ENCODE assay signal across 18 cellular contexts in the genomic region with DNA sequence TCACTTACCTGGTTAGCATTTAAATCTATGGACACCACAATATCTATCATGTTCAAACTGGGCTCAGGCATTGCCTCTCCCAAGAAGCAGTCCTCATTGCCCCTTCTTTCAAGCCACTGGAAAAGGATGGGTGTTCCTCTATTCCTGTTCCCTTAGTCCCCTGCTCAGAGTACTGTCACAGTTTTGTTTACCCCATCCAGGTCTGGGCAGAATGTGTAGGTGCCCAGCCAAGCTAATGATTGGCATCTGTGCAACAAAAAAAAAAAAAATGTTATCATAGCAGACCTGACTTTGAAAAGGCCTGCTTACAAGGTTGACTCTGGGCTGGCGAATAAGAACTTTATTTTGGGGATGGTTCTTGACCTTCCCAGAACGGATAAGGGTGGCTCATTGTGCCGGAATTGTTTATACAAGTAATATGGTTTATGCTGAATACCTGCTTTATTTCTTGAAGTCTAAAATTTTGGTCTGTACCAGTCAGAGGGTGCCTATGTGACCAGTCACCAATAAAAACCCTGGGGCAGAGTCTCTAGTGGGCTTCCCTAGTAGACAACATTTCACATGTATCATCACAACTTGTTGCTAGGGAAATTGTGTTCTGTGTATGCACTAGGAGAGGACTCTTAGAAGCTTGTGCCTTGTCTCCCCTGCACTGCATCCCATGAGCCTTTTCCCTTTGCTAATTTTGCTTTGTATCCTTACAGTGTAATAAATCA.
"Had no signal": no experiment of that assay in that cellular context is flagged by ENCODE, and none has a peak within 500 bp of the region (broad histone marks: within the 10 kb centered on the region; RNA-seq: fewer than 3 reads in every experiment).

No MANE protein-coding gene starts in this region.

- H3K4me1 Mint-ChIP-seq: activated T-helper 17 cell treated with anti-CD3 and anti-CD28 coated beads, Interleukin-2, amount 50 U/mL, for 72 hours; naive thymus-derived CD4-positive, alpha-beta T cell had no signal

- H3K9me3 Mint-ChIP-seq: activated naive CD4-positive, alpha-beta T cell treated with anti-CD3 and anti-CD28 coated beads for 36 hours; activated naive CD8-positive, alpha-beta T cell treated with anti-CD3 and anti-CD28 coated beads, Interleukin-2, amount 50 U/mL, for 24 hours; activated T-helper 17 cell treated with anti-CD3 and anti-CD28 coated beads, Interleukin-2, amount 50 U/mL, for 72 hours; dendritic cell treated with granulocyte-macrophage colony-stimulating factor and Interleukin-4, amounts not matched to agents 40 ng/mL and 50 ng/mL, for 4 days had no signal

- H3K27ac Mint-ChIP-seq: activated naive CD4-positive, alpha-beta T cell treated with anti-CD3 and anti-CD28 coated beads for 36 hours; activated naive CD8-positive, alpha-beta T cell treated with anti-CD3 and anti-CD28 coated beads, Interleukin-2, amount 50 U/mL, for 24 hours; activated T-helper 17 cell treated with anti-CD3 and anti-CD28 coated beads, Interleukin-2, amount 50 U/mL, for 72 hours; dendritic cell treated with granulocyte-macrophage colony-stimulating factor and Interleukin-4, amounts not matched to agents 40 ng/mL and 50 ng/mL, for 4 days; naive thymus-derived CD4-positive, alpha-beta T cell had no signal

- H3K36me3 ChIP-seq: heart right ventricle, ovary, sigmoid colon, vagina had no signal

- H3K27me3 ChIP-seq: ovary, sigmoid colon, vagina had no signal

- H3K4me3 ChIP-seq: heart right ventricle, ovary, sigmoid colon, vagina had no signal

- ATAC-seq: activated naive CD8-positive, alpha-beta T cell treated with anti-CD3 and anti-CD28 coated beads, Interleukin-2, amount 50 U/mL, for 24 hours; activated T-helper 17 cell treated with anti-CD3 and anti-CD28 coated beads, Interleukin-2, amount 50 U/mL, for 72 hours; left cardiac atrium; naive thymus-derived CD4-positive, alpha-beta T cell had no signal

- H3K4me1 ChIP-seq: sigmoid colon had no signal

- H3K36me3 Mint-ChIP-seq: naive thymus-derived CD4-positive, alpha-beta T cell had no signal

- DNase-seq: activated CD4-positive, alpha-beta T cell treated with anti-CD3 and anti-CD28 coated beads for 1 hour; activated CD4-positive, alpha-beta T cell treated with anti-CD3 and anti-CD28 coated beads, Interleukin-2, amount 50 U/mL, for 48 hours; activated naive CD4-positive, alpha-beta T cell treated with anti-CD3 and anti-CD28 coated beads for 36 hours; activated naive CD8-positive, alpha-beta T cell treated with anti-CD3 and anti-CD28 coated beads, Interleukin-2, amount 50 U/mL, for 24 hours; aorta; cerebellar nuclear complex; heart right ventricle; left cardiac atrium; mammary epithelial cell; naive thymus-derived CD4-positive, alpha-beta T cell; ovary; sigmoid colon; stimulated activated CD4-positive, alpha-beta T cell treated with anti-CD3 and anti-CD28 coated beads, Interleukin-1b, Interleukin-23, amount 100 ng/mL, for 48 hours; T-helper 9 cell had no signal

- H3K9me3 ChIP-seq: heart right ventricle, ovary, sigmoid colon, vagina had no signal

- H3K27ac ChIP-seq: epithelial cell of prostate, heart right ventricle, ovary, sigmoid colon, vagina had no signal

- H3K4me3 Mint-ChIP-seq: activated naive CD4-positive, alpha-beta T cell treated with anti-CD3 and anti-CD28 coated beads for 36 hours; activated naive CD8-positive, alpha-beta T cell treated with anti-CD3 and anti-CD28 coated beads, Interleukin-2, amount 50 U/mL, for 24 hours; activated T-helper 17 cell treated with anti-CD3 and anti-CD28 coated beads, Interleukin-2, amount 50 U/mL, for 72 hours; dendritic cell treated with granulocyte-macrophage colony-stimulating factor and Interleukin-4, amounts not matched to agents 40 ng/mL and 50 ng/mL, for 4 days; naive thymus-derived CD4-positive, alpha-beta T cell had no signal

- H3K27me3 Mint-ChIP-seq: dendritic cell treated with granulocyte-macrophage colony-stimulating factor and Interleukin-4, amounts not matched to agents 40 ng/mL and 50 ng/mL, for 4 days; naive thymus-derived CD4-positive, alpha-beta T cell had no signal
